ENCODE assay signal across 1 cellular context in genomic region chr2:45000921-45001628, GRCh38.
TF ChIP-seq lines count a peak whose summit lies in the region.

No MANE protein-coding gene starts in this region.

TF ChIP-seq in H1, 55 proteins besides CTCF, POLR2A, EP300 and RAD21 (continued from another document):
- TF ChIP-seq RFX5 (IDR thresholded peaks at IDR 0.05; ENCODE audit: borderline replicate concordance, low read depth, low read length) (no peak), BRCA1 (IDR thresholded peaks at IDR 0.05; ENCODE audit: low read depth, low read length) (no peak), SIN3A (conservative IDR thresholded peaks at IDR 0.05 in 1 of 2, IDR thresholded peaks at IDR 0.05 in 1 of 2; ENCODE audit: low read depth in 1 of 2, low read length in 2 of 2) (no peak), ASH2L (IDR thresholded peaks at IDR 0.05; ENCODE audit: low read length) (no peak), CBX8 (IDR thresholded peaks at IDR 0.05; ENCODE audit: borderline replicate concordance, low read depth, low read length) (0 out of 2 replicates have a peak, but pooled peaks have one; percentile 15), RNF2 (IDR thresholded peaks at IDR 0.05; ENCODE audit: borderline replicate concordance, low read depth, low read length, missing control alignments, poor library complexity, severe bottlenecking) (peak; percentile 71), POLR2AphosphoS5 (IDR thresholded peaks at IDR 0.05; ENCODE audit: low read depth, low read length) (no peak), GTF2F1 (IDR thresholded peaks at IDR 0.05; ENCODE audit: borderline replicate concordance, low read depth, low read length) (no peak), YY1 (IDR thresholded peaks at IDR 0.05; ENCODE audit: low read depth, low read length) (no peak), JUN (IDR thresholded peaks at IDR 0.05; ENCODE audit: low read depth, low read length) (no peak), RBBP5 (IDR thresholded peaks at IDR 0.05; ENCODE audit: borderline replicate concordance, low read depth, low read length) (no peak), MAFK (IDR thresholded peaks at IDR 0.05; ENCODE audit: low read depth, low read length) (no peak), TCF12 (IDR thresholded peaks at IDR 0.05; ENCODE audit: low read depth, low read length) (no peak), SIX5 (IDR thresholded peaks at IDR 0.05; ENCODE audit: low read depth, low read length) (no peak), NANOG (IDR thresholded peaks at IDR 0.05; ENCODE audit: insufficient read depth, low read depth, low read length, poor library complexity, severe bottlenecking) (no peak), EZH2 (IDR thresholded peaks at IDR 0.05; ENCODE audit: low read depth, low read length, severe bottlenecking) (peak; percentile 97)
TF ChIP-seq in H1: peak in this region for 4.
